Comparison of ENCODE assay signal across 28 cellular contexts in genomic region chr4:113998026-113998425, GRCh38. TPM values are rescaled to one million over a fixed set of nuclear protein-coding genes. Genes with fewer than 3 reads are reported as not detected.
"Had no signal": no experiment of that assay in that cellular context is flagged by ENCODE, and none has a peak within 500 bp of the region (broad histone marks: within the 10 kb centered on the region; RNA-seq: fewer than 3 reads in every experiment).

No MANE protein-coding gene starts in this region.

- H3K36me3 ChIP-seq: breast epithelium, gastroesophageal sphincter, lower lobe of right lung, right atrium auricular region, suprapubic skin, tibial artery had no signal

- H3K27me3 ChIP-seq: breast epithelium, dorsolateral prefrontal cortex, gastroesophageal sphincter, right atrium auricular region, suprapubic skin, tibial artery had no signal

- H3K4me1 ChIP-seq: breast epithelium, gastroesophageal sphincter, lower lobe of right lung, right atrium auricular region, suprapubic skin had no signal

- ATAC-seq: activated CD4-positive, CD25-positive, alpha-beta regulatory T cell treated with anti-CD3 and anti-CD28 coated beads, Interleukin-2, amount 50 U/mL, for 24 hours; activated naive CD8-positive, alpha-beta T cell treated with anti-CD3 and anti-CD28 coated beads, Interleukin-2, amount 50 U/mL, for 24 hours; activated T-helper 17 cell treated with anti-CD3 and anti-CD28 coated beads, Interleukin-2, amount 50 U/mL, for 72 hours; gastroesophageal sphincter; left lobe of liver; lower lobe of right lung; natural killer cell treated with Interleukin-12 subunit alpha and Interleukin-12 subunit beta and Interleukin-15 and Interleukin-18, amount 100 ng/mL, for 72 hours; stimulated activated naive B cell treated with anti-CD40 and anti-IgM and Interleukin-4, amounts not matched to agents 10 μg/mL and 1 μg/mL and 100 μg/mL, for 72 hours had no signal

- H3K27ac ChIP-seq: breast epithelium, dorsolateral prefrontal cortex, gastroesophageal sphincter, lower lobe of right lung, right atrium auricular region, suprapubic skin, tibial artery, VCaP had no signal

- FAIRE-seq: TTC549 had no signal

- H3K9me3 ChIP-seq: breast epithelium, gastroesophageal sphincter, lower lobe of right lung, right atrium auricular region, suprapubic skin, tibial artery had no signal

- H3K4me3 ChIP-seq: breast epithelium, dorsolateral prefrontal cortex, gastroesophageal sphincter, lower lobe of right lung, right atrium auricular region, smooth muscle cell, suprapubic skin, tibial artery had no signal

- H3K4me2 ChIP-seq: smooth muscle cell had no signal

- DNase-seq: activated CD4-positive, alpha-beta memory T cell treated with anti-CD3 and anti-CD28 coated beads, Interleukin-2, amount 10 ng/mL, durations not matched to agents 7 days and 5 days; activated CD4-positive, alpha-beta T cell treated with anti-CD3 and anti-CD28 coated beads, Interleukin-2, amount 10 ng/mL, durations not matched to agents 7 days and 5 days; activated CD8-positive, alpha-beta memory T cell treated with anti-CD3 and anti-CD28 coated beads, Interleukin-2, amount 50 U/mL, for 48 hours; activated naive CD8-positive, alpha-beta T cell treated with anti-CD3 and anti-CD28 coated beads, Interleukin-2, amount 50 U/mL, for 24 hours; activated T-cell treated with anti-CD3 and anti-CD28 coated beads, Interleukin-2, amount 50 U/mL, for 24 hours; dorsolateral prefrontal cortex; effector memory CD4-positive, alpha-beta T cell; erythroblast; hippocampal formation; immature natural killer cell; lower lobe of right lung; mesenchymal stem cell; stimulated activated CD4-positive, alpha-beta T cell treated with anti-CD3 and anti-CD28 coated beads, Interleukin-15, amount 100 ng/mL, for 24 hours; stimulated activated CD4-positive, alpha-beta T cell treated with anti-CD3 and anti-CD28 coated beads, Interleukin-2, amount 100 ng/mL, for 24 hours; stimulated activated naive B cell treated with anti-CD40 and anti-IgM and Interleukin-4, amounts not matched to agents 10 μg/mL and 1 μg/mL and 100 μg/mL, for 72 hours; tibial artery had no signal

RNA-seq across cellular contexts. Expression of gene ARSJ, which starts 18.6 kb away (rescaled TPM):
- total RNA-seq: activated CD4-positive, alpha-beta memory T cell treated with anti-CD3 and anti-CD28 coated beads, Interleukin-2, amount 10 ng/mL, durations not matched to agents 7 days and 5 days; activated CD4-positive, alpha-beta T cell treated with anti-CD3 and anti-CD28 coated beads, Interleukin-2, amount 10 ng/mL, durations not matched to agents 7 days and 5 days; T-helper 1 cell treated with Interleukin-12 subunit alpha and Interleukin-12 subunit beta and Interleukin-4 antibody, amounts not matched to agents 30 ng/mL and 1 ng/mL, for 36 hours had no signal
